Comparison of ENCODE assay signal across 10 cellular contexts in the genomic region with DNA sequence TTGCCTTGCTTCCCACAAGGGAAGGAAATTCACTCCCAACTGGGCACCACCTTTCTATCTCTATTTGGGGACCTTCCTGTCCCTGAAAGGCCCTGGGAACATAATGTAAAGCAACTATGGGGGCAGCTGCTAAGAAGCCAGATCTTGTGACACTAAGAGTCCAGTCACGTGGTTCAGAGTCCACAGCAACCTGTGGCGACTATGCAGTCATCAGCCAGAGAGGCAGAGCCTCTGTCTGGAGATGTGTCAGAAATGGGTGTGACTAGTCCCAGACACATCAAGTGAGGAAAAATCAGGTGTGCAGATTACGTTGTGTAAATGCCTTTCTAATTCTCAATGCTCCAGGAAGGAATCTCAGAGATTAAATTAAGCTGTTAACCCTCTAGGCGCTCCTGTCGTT. TPM values are rescaled to one million over a fixed set of nuclear protein-coding genes. Genes with fewer than 3 reads are reported as not detected.
DNase-seq lines count a peak whose midpoint lies in the region; ATAC-seq and TF ChIP-seq lines count a peak whose summit lies in the region.
"Had no signal": no experiment of that assay in that cellular context is flagged by ENCODE, and none has a peak within 500 bp of the region (broad histone marks: within the 10 kb centered on the region; RNA-seq: fewer than 3 reads in every experiment).

No MANE protein-coding gene starts in this region.

- no peaks in the 10 kb centered on the region for H3K9me3 Mint-ChIP-seq in CD8-positive, alpha-beta T cell
- H3K9me3 Mint-ChIP-seq in activated T-cell treated with anti-CD3 and anti-CD28 coated beads, Interleukin-2, amount 50 U/mL, for 24 hours = no peaks in the 10 kb centered on the region

- CTCF ChIA-PET in CD8-positive, alpha-beta T cell (lab: Charles Lee) = interaction anchor here (0.7 to 7.5 kb wide), 35 partner anchors 10 to 169 kb away, joined by 3 to 94 read pairs (median 5); a partner anchor contains a TSS

- DNase-seq in CD8-positive, alpha-beta T cell = peak in 2 of 7 experiments; percentile 19 to 28
- DNase-seq in activated T-cell treated with anti-CD3 and anti-CD28 coated beads, Interleukin-2, amount 50 U/mL, for 24 hours = no peak
- DNase-seq in kidney tubule cell (ENCODE audit: low spot score) (peak; percentile 88), lower leg skin (ENCODE audit: low spot score in 2 of 2) (no peak)

- intact Hi-C loops in CD8-positive, alpha-beta T cell (cut with DNase I, micrococcal nuclease) = loop anchor here (2.0 to 5.0 kb wide), 3 partner anchors 28 to 119 kb away; no protein-coding TSS in a partner anchor
- intact Hi-C loops in lower leg skin (cut with DNase I; ENCODE audit: low total_unique reads) = no loop called here

- no peaks in the 10 kb centered on the region for H3K36me3 Mint-ChIP-seq in CD8-positive, alpha-beta T cell
- no peaks in the 10 kb centered on the region for H3K36me3 Mint-ChIP-seq in activated T-cell treated with anti-CD3 and anti-CD28 coated beads, Interleukin-2, amount 50 U/mL, for 24 hours (ENCODE audit: low read depth)

- no peak for TF ChIP-seq CTCF in CD8-positive, alpha-beta T cell (IDR thresholded peaks at IDR 0.05)
- no peak for TF ChIP-seq CTCF in lower leg skin (IDR thresholded peaks at IDR 0.05)

- H3K4me3 ChIP-seq in CD8-positive, alpha-beta T cell (ENCODE audit: low read depth, low read length) = peak overlapping the region; percentile 21
- peak overlapping the region; percentile 58 for H3K4me3 ChIP-seq in HUES6 (ENCODE audit: low read depth, low read length)
- no peak overlapping the region for H3K4me3 ChIP-seq in lower leg skin (ENCODE audit: low read depth, poor library complexity, severe bottlenecking)
- H3K4me3 ChIP-seq: tibial artery had no signal

- no peaks in the 10 kb centered on the region for H3K36me3 ChIP-seq in CD8-positive, alpha-beta T cell (ENCODE audit: insufficient read depth, low read length)
- no peaks in the 10 kb centered on the region for H3K36me3 ChIP-seq in HUES6 (ENCODE audit: control insufficient read depth, insufficient read depth, low read length)
- H3K36me3 ChIP-seq: tibial artery had no signal

- H3K27me3 Mint-ChIP-seq in CD8-positive, alpha-beta T cell (ENCODE audit: low read depth) = no peaks in the 10 kb centered on the region
- H3K27me3 Mint-ChIP-seq in activated T-cell treated with anti-CD3 and anti-CD28 coated beads, Interleukin-2, amount 50 U/mL, for 24 hours = no peaks in the 10 kb centered on the region

- H3K9me3 ChIP-seq in CD8-positive, alpha-beta T cell (ENCODE audit: low read length) = no peaks in the 10 kb centered on the region
- peaks cover 6% of the 10 kb centered on the region; the same call in 1 of the 2 replicates for H3K9me3 ChIP-seq in HUES6 (ENCODE audit: control insufficient read depth, insufficient read depth, low read depth, low read length)

- H3K9ac ChIP-seq in HUES6 (ENCODE audit: low read length) = no peak overlapping the region

- no peak overlapping the region for H3K27ac ChIP-seq in CD8-positive, alpha-beta T cell (ENCODE audit: low read depth, low read length)
- no peak overlapping the region for H3K27ac ChIP-seq in HUES6 (ENCODE audit: low read depth, low read length)
- H3K27ac ChIP-seq: tibial artery had no signal

- POLR2A ChIA-PET in CD8-positive, alpha-beta T cell (lab: Charles Lee) = interaction anchor here (1.0 to 7.1 kb wide), 5 partner anchors 17 to 105 kb away, joined by 3 to 63 read pairs (median 5); no protein-coding TSS in a partner anchor

- H3K4me1 Mint-ChIP-seq in CD8-positive, alpha-beta T cell (ENCODE audit: low read depth) = peaks cover 58% of the 10 kb centered on the region
- H3K4me1 Mint-ChIP-seq in activated T-cell treated with anti-CD3 and anti-CD28 coated beads, Interleukin-2, amount 50 U/mL, for 24 hours (ENCODE audit: low read depth) = peaks cover 69% of the 10 kb centered on the region

- no peaks in the 10 kb centered on the region for H3K27me3 ChIP-seq in CD8-positive, alpha-beta T cell (ENCODE audit: insufficient read depth, low read length)
- H3K27me3 ChIP-seq in HUES6 (ENCODE audit: control insufficient read depth, insufficient read depth, low read length) = peaks cover 68% of the 10 kb centered on the region

- no peak overlapping the region for H3K27ac Mint-ChIP-seq in CD8-positive, alpha-beta T cell
- peak overlapping the region; percentile 9 for H3K27ac Mint-ChIP-seq in activated T-cell treated with anti-CD3 and anti-CD28 coated beads, Interleukin-2, amount 50 U/mL, for 24 hours

- H3K4me3 Mint-ChIP-seq in CD8-positive, alpha-beta T cell = peak overlapping the region; percentile 73
- peak overlapping the region; percentile 69 for H3K4me3 Mint-ChIP-seq in activated T-cell treated with anti-CD3 and anti-CD28 coated beads, Interleukin-2, amount 50 U/mL, for 24 hours

- TF ChIP-seq POLR2A in lower leg skin (IDR thresholded peaks at IDR 0.05) = no peak

- ATAC-seq in CD8-positive, alpha-beta T cell = peak; percentile 19
- ATAC-seq in HG02678 (IDR thresholded peaks at IDR 0.05; ENCODE audit: unreplicated experiment) = no peak
- no peak for ATAC-seq in HG03045 (IDR thresholded peaks at IDR 0.05; ENCODE audit: unreplicated experiment)
- no peak for ATAC-seq in HG03457 (IDR thresholded peaks at IDR 0.05; ENCODE audit: unreplicated experiment)

- peaks cover 60% of the 10 kb centered on the region for H3K4me1 ChIP-seq in CD8-positive, alpha-beta T cell (ENCODE audit: insufficient read depth, low read length)
- H3K4me1 ChIP-seq in HUES6 (ENCODE audit: control insufficient read depth, insufficient read depth, low read length) = peaks cover 18% of the 10 kb centered on the region

- 20 to 23% methylated on average over 5 of the region's 5 CpGs for WGBS in lower leg skin, 2 donors

RNA-seq across cellular contexts. Expression of a gene that starts 26.6 kb away (rescaled TPM):
- 10 to 100 TPM; 59.9 to 62.4 TPM for total RNA-seq in CD8-positive, alpha-beta T cell
- 1 to 10 TPM in 1 of 4 donors, under 1 TPM in 1, not detected in 2; 0.99 to 1.2 TPM for total RNA-seq in lower leg skin
- total RNA-seq: IMR-90 had no signal

Comparison
In these comparisons a context has a peak if more than half of its experiments do, and no peak if none do; other contexts are left out.
1. RNA of a gene that starts 26.6 kb away (total RNA-seq): 59.9 to 62.4 TPM in CD8-positive, alpha-beta T cell; 0.99 to 1.2 TPM in lower leg skin; every median in the first group is over 10 times any median in the second.